23 cellular contexts compared by ENCODE assay signal in genomic region chr4:26590639-26591038, GRCh38. TPM values are rescaled to one million over a fixed set of nuclear protein-coding genes. Genes with fewer than 3 reads are reported as not detected.
A peak's percentile ranks its signal among the peaks of the same experiment; 100 is the strongest.
DNase-seq lines count a peak whose midpoint lies in the region; TF ChIP-seq lines count a peak whose summit lies in the region.
"Had no signal": no experiment of that assay in that cellular context is flagged by ENCODE, and none has a peak within 500 bp of the region (broad histone marks: within the 10 kb centered on the region; RNA-seq: fewer than 3 reads in every experiment).

No MANE protein-coding gene starts in this region.

- H3K9ac ChIP-seq in smooth muscle cell (ENCODE audit: low read depth): no peak overlapping the region

- DNase-seq in HK-2 (ENCODE audit: unreplicated experiment) (peak; percentile 41), amniotic epithelial cell (ENCODE audit: low read depth) (peak; percentile 36), iris pigment epithelial cell (ENCODE audit: low read depth) (peak; percentile 69), smooth muscle cell (lab: John Stamatoyannopoulos, UW; ENCODE audit: unreplicated experiment) (no peak), NCI-H187 treated with DMSO at 0.1 percent for 48 hours (lab: John Stamatoyannopoulos, UW) (no peak), pons (ENCODE audit: low spot score) (no peak), NCI-H345 (lab: John Stamatoyannopoulos, UW) (no peak)
- DNase-seq: activated CD4-positive, alpha-beta T cell treated with anti-CD3 and anti-CD28 coated beads, Interleukin-2, amount 50 U/mL, for 1 hour; activated CD8-positive, alpha-beta memory T cell treated with anti-CD3 and anti-CD28 coated beads, Interleukin-2, amount 50 U/mL, for 4 hours; activated effector memory CD4-positive, alpha-beta T cell treated with anti-CD3 and anti-CD28 coated beads, Interleukin-2, amount 50 U/mL, for 16 hours; BE2C; central memory CD4-positive, alpha-beta T cell; COR-L47; effector CD8-positive, alpha-beta T cell; MV-4-11; natural killer cell; NCI-H2081 treated with DMSO at 0.1 percent for 48 hours; NCI-H524 treated with DMSO at 0.1 percent for 48 hours; SHP77; spleen; T-cell; upper lobe of right lung had no signal

- H3K4me1 ChIP-seq in smooth muscle cell (ENCODE audit: low read depth): no peaks in the 10 kb centered on the region
- H3K4me1 ChIP-seq: BE2C, prostate gland, upper lobe of right lung had no signal

- H3K27ac ChIP-seq in smooth muscle cell (ENCODE audit: low read depth): peak overlapping the region; percentile 35
- H3K27ac ChIP-seq: prostate gland, spleen, upper lobe of right lung had no signal

- no peaks in the 10 kb centered on the region for H3K27me3 ChIP-seq in smooth muscle cell (ENCODE audit: low read depth)
- H3K27me3 ChIP-seq: BE2C, spleen, upper lobe of right lung had no signal

- H3F3A ChIP-seq in smooth muscle cell (ENCODE audit: low read depth): no peaks in the 10 kb centered on the region

- H3K9me3 ChIP-seq in smooth muscle cell (replicated peaks; ENCODE audit: low read depth): no peaks in the 10 kb centered on the region
- H3K9me3 ChIP-seq: BE2C, prostate gland, spleen, upper lobe of right lung had no signal

- peaks cover 70% of the 10 kb centered on the region for H3K79me2 ChIP-seq in smooth muscle cell (ENCODE audit: low read depth)

- H3K4me3 ChIP-seq in smooth muscle cell: no peak overlapping the region
- H3K4me3 ChIP-seq: prostate gland, spleen, upper lobe of right lung had no signal

- no peaks in the 10 kb centered on the region for H4K20me1 ChIP-seq in smooth muscle cell (ENCODE audit: low read depth)

- H3K4me2 ChIP-seq in smooth muscle cell: peak overlapping the region; percentile 14

- no peak for TF ChIP-seq CTCF in smooth muscle cell (IDR thresholded peaks at IDR 0.05; ENCODE audit: borderline replicate concordance, insufficient read depth, poor library complexity, severe bottlenecking)

- H2AFZ ChIP-seq in smooth muscle cell (ENCODE audit: low read depth): no peak overlapping the region

- 55% methylated on average over 2 of the region's 2 CpGs for WGBS in smooth muscle cell (ENCODE audit: low lambda C conversion rate)

- H3K36me3 ChIP-seq in smooth muscle cell (ENCODE audit: low read depth): no peaks in the 10 kb centered on the region
- H3K36me3 ChIP-seq: BE2C, prostate gland, spleen, upper lobe of right lung had no signal

RNA-seq across cellular contexts. Expression of gene TBC1D19, which starts 6.8 kb away (rescaled TPM):
- total RNA-seq in smooth muscle cell: 33.8 and 47.8 TPM in 2 replicates
- 15.6 and 19.2 TPM in 2 replicates for polyA plus RNA-seq in smooth muscle cell

Comparison
In these comparisons a context has a peak if more than half of its experiments do, and no peak if none do; other contexts are left out.
1. DNase-seq: peak in HK-2 (single experiment), amniotic epithelial cell (single experiment) and iris pigment epithelial cell (single experiment); none in smooth muscle cell (single experiment), NCI-H187 treated with DMSO at 0.1 percent for 48 hours (single experiment), pons (single experiment) and NCI-H345 (single experiment).